27 cellular contexts compared by ENCODE assay signal in genomic region chr12:49642370-49642802, GRCh38. TPM values are rescaled to one million over a fixed set of nuclear protein-coding genes. Genes with fewer than 3 reads are reported as not detected.
DNase-seq lines count a peak whose midpoint lies in the region; ATAC-seq, FAIRE-seq and TF ChIP-seq lines count a peak whose summit lies in the region.
"Had no signal": no experiment of that assay in that cellular context is flagged by ENCODE, and none has a peak within 500 bp of the region (broad histone marks: within the 10 kb centered on the region; RNA-seq: fewer than 3 reads in every experiment).

No MANE protein-coding gene starts in this region.

- no peak for TF ChIP-seq RAD21 in K562 (CRISPR knock-in tag; conservative IDR thresholded peaks at IDR 0.05 in 1 of 2, IDR thresholded peaks at IDR 0.05 in 1 of 2)

- H4K20me1 ChIP-seq in K562 (replicated peaks; ENCODE audit: control insufficient read depth, insufficient read depth, low read length), result no peaks in the 10 kb centered on the region
- no peaks in the 10 kb centered on the region for H4K20me1 ChIP-seq in hepatocyte (ENCODE audit: insufficient read depth, poor library complexity, severe bottlenecking)

- no peak overlapping the region for H3K4me3 ChIP-seq in K562
- H3K4me3 ChIP-seq in hepatocyte, result no peak overlapping the region
- H3K4me3 ChIP-seq: A549, esophagus muscularis mucosa, gastroesophageal sphincter, lower lobe of right lung, stomach had no signal

- H3K9me3 Mint-ChIP-seq in activated T-cell treated with anti-CD3 and anti-CD28 coated beads, Interleukin-2, amount 50 U/mL, for 72 hours, result no peaks in the 10 kb centered on the region
- H3K9me3 Mint-ChIP-seq in stimulated activated effector memory CD8-positive, alpha-beta T cell treated with anti-CD3 and anti-CD28 coated beads, Interleukin-12 subunit alpha, Interleukin-12 subunit beta, amount 100 ng/mL, for 72 hours, result no peaks in the 10 kb centered on the region
- H3K9me3 Mint-ChIP-seq: activated naive CD4-positive, alpha-beta T cell treated with anti-CD3 and anti-CD28 coated beads, Interleukin-2, amount 10 ng/mL, durations not matched to agents 7 days and 5 days; activated T-cell treated with anti-CD3 and anti-CD28 coated beads, Interleukin-2, amount 50 U/mL, for 24 hours; type B pancreatic cell had no signal

- H3K9ac ChIP-seq in K562 (ENCODE audit: insufficient read depth in 1 of 2, low read depth in 2 of 2, low read length in 2 of 2), result peak overlapping the region in 1 of 2 experiments; percentile 69; a peak in 2 of 4 replicates

- H3K27me3 Mint-ChIP-seq in activated T-cell treated with anti-CD3 and anti-CD28 coated beads, Interleukin-2, amount 50 U/mL, for 72 hours (ENCODE audit: low read depth), result no peaks in the 10 kb centered on the region
- H3K27me3 Mint-ChIP-seq: activated naive CD4-positive, alpha-beta T cell treated with anti-CD3 and anti-CD28 coated beads, Interleukin-2, amount 10 ng/mL, durations not matched to agents 7 days and 5 days; activated T-cell treated with anti-CD3 and anti-CD28 coated beads, Interleukin-2, amount 50 U/mL, for 24 hours; type B pancreatic cell had no signal

- H3K27me3 ChIP-seq in K562 (ENCODE audit: control insufficient read depth in 2 of 2, insufficient read depth in 2 of 2, low read length in 2 of 2) (no peaks in the 10 kb centered on the region), hepatocyte (no peaks in the 10 kb centered on the region)
- H3K27me3 ChIP-seq: BE2C, esophagus muscularis mucosa, gastroesophageal sphincter, stomach had no signal

- no peak for DNase-seq in activated T-cell treated with anti-CD3 and anti-CD28 coated beads, Interleukin-2, amount 50 U/mL, for 72 hours
- no peak for DNase-seq in activated T-cell treated with anti-CD3 and anti-CD28 coated beads, Interleukin-2, amount 50 U/mL, for 1 hour
- no peak for DNase-seq in K562 (ENCODE audit: extremely low read depth in 1 of 4, low spot score in 3 of 4)
- DNase-seq in hepatocyte (ENCODE audit: low spot score), result peak; percentile 52
- DNase-seq in stimulated activated effector memory CD8-positive, alpha-beta T cell treated with anti-CD3 and anti-CD28 coated beads, Interleukin-12 subunit alpha, Interleukin-12 subunit beta, amount 100 ng/mL, for 72 hours (ENCODE audit: low spot score in 2 of 2), result no peak
- DNase-seq in anterior cingulate cortex (lab: John Stamatoyannopoulos, UW), result no peak
- DNase-seq: activated CD8-positive, alpha-beta T cell treated with anti-CD3 and anti-CD28 coated beads, Interleukin-2, amount 10 ng/mL, durations not matched to agents 7 days and 5 days; activated naive CD4-positive, alpha-beta T cell treated with anti-CD3 and anti-CD28 coated beads, Interleukin-2, amount 10 ng/mL, durations not matched to agents 7 days and 5 days; activated T-cell treated with anti-CD3 and anti-CD28 coated beads, Interleukin-2, amount 50 U/mL, for 24 hours; BE2C; central memory CD4-positive, alpha-beta T cell; H7; KG1; lower lobe of right lung; NCI-H146; NCI-H524 treated with DMSO at 0.1 percent for 48 hours; RPMI8226; stimulated activated CD4-positive, alpha-beta T cell treated with anti-CD3 and anti-CD28 coated beads, Interleukin-4, amount 100 ng/mL, for 24 hours; stomach; T-helper 9 cell had no signal

- peaks cover 0 to 12% of the 10 kb centered on the region in 2 donors for H3K36me3 Mint-ChIP-seq in activated T-cell treated with anti-CD3 and anti-CD28 coated beads, Interleukin-2, amount 50 U/mL, for 72 hours (ENCODE audit: insufficient read depth in 2 of 2)
- H3K36me3 Mint-ChIP-seq in stimulated activated effector memory CD8-positive, alpha-beta T cell treated with anti-CD3 and anti-CD28 coated beads, Interleukin-12 subunit alpha, Interleukin-12 subunit beta, amount 100 ng/mL, for 72 hours, result peaks cover 44% of the 10 kb centered on the region

- H3K27ac ChIP-seq in K562 (ENCODE audit: extremely low read depth, low read depth, low read length) (no peak overlapping the region), hepatocyte (peak overlapping the region; percentile 72)
- H3K27ac ChIP-seq: A549, esophagus muscularis mucosa, gastroesophageal sphincter, lower lobe of right lung, stomach had no signal

- TF ChIP-seq CTCF in K562 (IDR thresholded peaks at IDR 0.05 in 2 of 3, conservative IDR thresholded peaks at IDR 0.05 in 1 of 3; ENCODE audit: insufficient read depth in 2 of 3, low read depth in 1 of 3, low read length in 3 of 3) (no peak), hepatocyte (IDR thresholded peaks at IDR 0.05; ENCODE audit: poor library complexity) (no peak)

- no peak for TF ChIP-seq POLR2A in K562 (conservative IDR thresholded peaks at IDR 0.05)

- WGBS in K562 (ENCODE audit: insufficient coverage, low coverage, missing lambda C conversion rate), result 63% methylated on average over 11 of the region's 11 CpGs
- 77% methylated on average over 11 of the region's 11 CpGs for WGBS in hepatocyte (ENCODE audit: low lambda C conversion rate, missing lambda C conversion rate)

- H3K4me2 ChIP-seq in K562 (ENCODE audit: insufficient read depth, low read length) (no peak overlapping the region), hepatocyte (no peak overlapping the region)
- H3K4me2 ChIP-seq: A549 had no signal

- intact Hi-C loops in K562 (cut with micrococcal nuclease), result loop anchor here (5.0 kb wide), 1 partner anchor 195 kb away; no protein-coding TSS in a partner anchor

- in situ Hi-C loops in K562 (cut with MboI), result loop anchor here (5.0 kb wide), 2 partner anchors 65 to 195 kb away; partner anchors contain the start of gene FMNL3

- no TSS peak for BruUV-seq in K562 (replicated peaks; lab: Mats Ljungman, UMichigan)

- FAIRE-seq in K562 (lab: Jason Lieb, UNC), result no peak
- FAIRE-seq: A549, islet of Langerhans had no signal

- H3K9me1 ChIP-seq in K562 (ENCODE audit: control insufficient read depth, insufficient read depth, low read length), result no peaks in the 10 kb centered on the region

- no peak for TF ChIP-seq EP300 in K562 (IDR thresholded peaks at IDR 0.05; ENCODE audit: low read length)

- H2AFZ ChIP-seq in K562 (ENCODE audit: low read depth, low read length) (no peak overlapping the region), hepatocyte (no peak overlapping the region)

- CTCF ChIA-PET in K562 (lab: Yijun Ruan, JAX; ENCODE audit: low intra/inter-chr PET ratio), result interaction anchor here (0.9 kb wide), 1 partner anchor 66 kb away, joined by 3 read pairs; no protein-coding TSS in a partner anchor

- H3K79me2 ChIP-seq in K562 (ENCODE audit: control insufficient read depth, insufficient read depth, low read length) (no peaks in the 10 kb centered on the region), hepatocyte (no peaks in the 10 kb centered on the region)

- POLR2A ChIA-PET in K562 (lab: Yijun Ruan, JAX), result interaction anchor here (0.6 to 1.4 kb wide), 4 partner anchors 13 to 197 kb away, joined by 3 read pairs; no protein-coding TSS in a partner anchor

- no peak for ATAC-seq in activated T-cell treated with anti-CD3 and anti-CD28 coated beads, Interleukin-2, amount 50 U/mL, for 72 hours (replicated peaks in 1 of 2)
- ATAC-seq in K562 (no peak), HG02938 (IDR thresholded peaks at IDR 0.05; ENCODE audit: unreplicated experiment) (no peak), HG03139 (IDR thresholded peaks at IDR 0.05; ENCODE audit: unreplicated experiment) (no peak)
- no peak for ATAC-seq in stimulated activated effector memory CD8-positive, alpha-beta T cell treated with anti-CD3 and anti-CD28 coated beads, Interleukin-12 subunit alpha, Interleukin-12 subunit beta, amount 100 ng/mL, for 72 hours
- ATAC-seq: A549; activated CD8-positive, alpha-beta T cell treated with anti-CD3 and anti-CD28 coated beads, Interleukin-2, amount 10 ng/mL, durations not matched to agents 7 days and 5 days; gastroesophageal sphincter; lower lobe of right lung had no signal

- H3K9me3 ChIP-seq in K562 (replicated peaks; ENCODE audit: control insufficient read depth, insufficient read depth, low read depth, low read length), result no peaks in the 10 kb centered on the region
- H3K9me3 ChIP-seq in hepatocyte (ENCODE audit: low read depth), result no peaks in the 10 kb centered on the region
- H3K9me3 ChIP-seq: A549, BE2C, esophagus muscularis mucosa, gastroesophageal sphincter, lower lobe of right lung, stomach had no signal

- H3K4me3 Mint-ChIP-seq in activated T-cell treated with anti-CD3 and anti-CD28 coated beads, Interleukin-2, amount 50 U/mL, for 72 hours, result no peak overlapping the region
- H3K4me3 Mint-ChIP-seq in stimulated activated effector memory CD8-positive, alpha-beta T cell treated with anti-CD3 and anti-CD28 coated beads, Interleukin-12 subunit alpha, Interleukin-12 subunit beta, amount 100 ng/mL, for 72 hours, result no peak overlapping the region
- H3K4me3 Mint-ChIP-seq: activated CD8-positive, alpha-beta T cell treated with anti-CD3 and anti-CD28 coated beads, Interleukin-2, amount 10 ng/mL, durations not matched to agents 7 days and 5 days; activated naive CD4-positive, alpha-beta T cell treated with anti-CD3 and anti-CD28 coated beads, Interleukin-2, amount 10 ng/mL, durations not matched to agents 7 days and 5 days; activated T-cell treated with anti-CD3 and anti-CD28 coated beads, Interleukin-2, amount 50 U/mL, for 24 hours; type B pancreatic cell had no signal

- H3K36me3 ChIP-seq in K562 (ENCODE audit: control insufficient read depth, insufficient read depth, low read length) (peaks cover 13% of the 10 kb centered on the region; the same call in 2 of the 3 replicates), hepatocyte (replicated peaks; ENCODE audit: insufficient read depth, low read depth) (no peaks in the 10 kb centered on the region)
- H3K36me3 ChIP-seq: BE2C had no signal

- no peaks in the 10 kb centered on the region for H3K9me2 ChIP-seq in hepatocyte (replicated peaks; ENCODE audit: insufficient read depth)

- H3K4me1 ChIP-seq in K562 (replicated peaks in 1 of 2; ENCODE audit: control insufficient read depth in 2 of 2, insufficient read depth in 2 of 2, low read length in 2 of 2), result peaks cover 0 to 10% of the 10 kb centered on the region in 2 experiments; a peak in 3 of 5 replicates
- H3K4me1 ChIP-seq in hepatocyte (ENCODE audit: insufficient read depth), result peaks cover 4% of the 10 kb centered on the region
- H3K4me1 ChIP-seq: A549 had no signal

- peaks cover 25% of the 10 kb centered on the region for H3K4me1 Mint-ChIP-seq in activated T-cell treated with anti-CD3 and anti-CD28 coated beads, Interleukin-2, amount 50 U/mL, for 72 hours (ENCODE audit: low read depth)
- peaks cover 30% of the 10 kb centered on the region for H3K4me1 Mint-ChIP-seq in stimulated activated effector memory CD8-positive, alpha-beta T cell treated with anti-CD3 and anti-CD28 coated beads, Interleukin-12 subunit alpha, Interleukin-12 subunit beta, amount 100 ng/mL, for 72 hours

- H3K27ac Mint-ChIP-seq in activated T-cell treated with anti-CD3 and anti-CD28 coated beads, Interleukin-2, amount 50 U/mL, for 72 hours, result peak overlapping the region; percentile 26
- peak overlapping the region; percentile 58 for H3K27ac Mint-ChIP-seq in stimulated activated effector memory CD8-positive, alpha-beta T cell treated with anti-CD3 and anti-CD28 coated beads, Interleukin-12 subunit alpha, Interleukin-12 subunit beta, amount 100 ng/mL, for 72 hours
- H3K27ac Mint-ChIP-seq: activated CD8-positive, alpha-beta T cell treated with anti-CD3 and anti-CD28 coated beads, Interleukin-2, amount 10 ng/mL, durations not matched to agents 7 days and 5 days; activated naive CD4-positive, alpha-beta T cell treated with anti-CD3 and anti-CD28 coated beads, Interleukin-2, amount 10 ng/mL, durations not matched to agents 7 days and 5 days; activated T-cell treated with anti-CD3 and anti-CD28 coated beads, Interleukin-2, amount 50 U/mL, for 24 hours; type B pancreatic cell had no signal

RNA-seq across cellular contexts. Expression of gene PRPF40B, which starts 19.0 kb away (rescaled TPM):
- total RNA-seq in activated T-cell treated with anti-CD3 and anti-CD28 coated beads, Interleukin-2, amount 50 U/mL, for 72 hours, result 10 to 100 TPM in 1 of 2 donors, 1 to 10 TPM in 1; 8.5 to 14.0 TPM
- total RNA-seq in K562 (2011; cell fraction: chromatin; rRNA removed; ENCODE audit: low replicate concordance), result 27.4 and 49.5 TPM in 2 replicates
- 25.0 and 28.2 TPM in 2 replicates for total RNA-seq in K562 (2011; cell fraction: nucleolus; rRNA removed)
- total RNA-seq in K562 (2011; cell fraction: nucleoplasm; rRNA removed), result 29.6 and 35.8 TPM in 2 replicates
- 5.7 and 7.1 TPM in 2 replicates for total RNA-seq in K562 (2014; rRNA removed)
- 5.0 and 5.8 TPM in 2 replicates for total RNA-seq in K562 (2014; rRNA removed; fragmentation: Illumina TruSeq; extraction: Trizol)
- 4.8 TPM in 2 replicates for total RNA-seq in K562 (2015; rRNA removed; fragmentation: Illumina TruSeq; extraction: Trizol)
- total RNA-seq in K562 (2021), result 8.5 and 10.6 TPM in 2 replicates
- 4.5 and 5.2 TPM in 2 replicates for polyA plus RNA-seq in K562 (2011; rRNA removed)
- polyA plus RNA-seq in K562 (2011; cell fraction: cytosol; rRNA removed), result 2.2 and 3.2 TPM in 2 replicates
- polyA plus RNA-seq in K562 (2011; cell fraction: nucleus; rRNA removed), result 40.9 and 42.4 TPM in 2 replicates
- polyA plus RNA-seq in K562 (2012), result 6.1 and 6.4 TPM in 2 replicates
- 4.6 and 5.1 TPM in 2 replicates for polyA plus RNA-seq in K562 (2014; fragmentation: Illumina TruSeq; extraction: Trizol)
- under 1 TPM; 0.55 to 0.85 TPM for polyA plus RNA-seq in K562 (2014; fragmentation: Nextera tagmentation; extraction: Ambion mirVana)
- polyA plus RNA-seq in K562 (2014; rRNA removed), result 7.8 and 10.0 TPM in 2 replicates
- 4.4 and 4.5 TPM in 2 replicates for polyA minus RNA-seq in K562 (2011; rRNA and poly(A)+ RNA removed)
- 1.5 and 3.0 TPM in 2 replicates for polyA minus RNA-seq in K562 (2011; cell fraction: cytosol; rRNA and poly(A)+ RNA removed)
- 9.7 and 12.3 TPM in 2 replicates for polyA minus RNA-seq in K562 (2011; cell fraction: nucleus; rRNA and poly(A)+ RNA removed)
- 11.1 and 14.9 TPM in 2 replicates for total RNA-seq in hepatocyte
- 30.1 and 34.5 TPM in 2 replicates for polyA plus RNA-seq in hepatocyte

RNA-seq across cellular contexts. Expression of gene FAM186B, which starts 36.9 kb away (rescaled TPM):
- total RNA-seq in activated T-cell treated with anti-CD3 and anti-CD28 coated beads, Interleukin-2, amount 50 U/mL, for 72 hours, result under 1 TPM; 0.74 to 0.82 TPM
- total RNA-seq in K562 (2011; cell fraction: chromatin; rRNA removed; ENCODE audit: low replicate concordance), result 0.35 and 0.39 TPM in 2 replicates
- total RNA-seq in K562 (2011; cell fraction: nucleolus; rRNA removed), result 0.26 and 0.33 TPM in 2 replicates
- 0.38 and 0.44 TPM in 2 replicates for total RNA-seq in K562 (2011; cell fraction: nucleoplasm; rRNA removed)
- total RNA-seq in K562 (2014; rRNA removed) (0.12 and 0.23 TPM in 2 replicates), K562 (2014; rRNA removed; fragmentation: Illumina TruSeq; extraction: Trizol) (0.15 and 0.16 TPM in 2 replicates), K562 (2015; rRNA removed; fragmentation: Illumina TruSeq; extraction: Trizol) (0.14 and 0.19 TPM in 2 replicates), K562 (2021) (0.18 TPM in 2 replicates), hepatocyte (0.17 and 0.52 TPM in 2 replicates)
- polyA plus RNA-seq in K562 (2011; rRNA removed) (0.07 and 0.15 TPM in 2 replicates), K562 (2014; fragmentation: Illumina TruSeq; extraction: Trizol) (0.18 and 0.22 TPM in 2 replicates), K562 (2014; fragmentation: Nextera tagmentation; extraction: Ambion mirVana) (under 1 TPM; 0.10 to 0.42 TPM), K562 (2014; rRNA removed) (0.08 and 0.20 TPM in 2 replicates), hepatocyte (0.69 TPM in 1 of 2 replicates, not detected in the other)
- polyA plus RNA-seq in K562 (2011; cell fraction: cytosol; rRNA removed), result 0.07 and 0.22 TPM in 2 replicates
- 0.15 and 0.17 TPM in 2 replicates for polyA plus RNA-seq in K562 (2011; cell fraction: nucleus; rRNA removed)
- polyA plus RNA-seq in K562 (2012), result 0.61 and 0.97 TPM in 2 replicates
- polyA minus RNA-seq in K562 (2011; rRNA and poly(A)+ RNA removed), result 0.42 TPM in 1 of 2 replicates, not detected in the other
- not detected in 2 replicates for polyA minus RNA-seq in K562 (2011; cell fraction: cytosol; rRNA and poly(A)+ RNA removed)
- polyA minus RNA-seq in K562 (2011; cell fraction: nucleus; rRNA and poly(A)+ RNA removed), result 0.13 and 0.22 TPM in 2 replicates
